Comparison of ENCODE assay signal across 12 cellular contexts in genomic region chr11:108713076-108713790, GRCh38. TPM values are rescaled to one million over a fixed set of nuclear protein-coding genes. Genes with fewer than 3 reads are reported as not detected.
DNase-seq lines count a peak whose midpoint lies in the region; ATAC-seq and TF ChIP-seq lines count a peak whose summit lies in the region.
"Had no signal": no experiment of that assay in that cellular context is flagged by ENCODE, and none has a peak within 500 bp of the region (broad histone marks: within the 10 kb centered on the region; RNA-seq: fewer than 3 reads in every experiment).

No MANE protein-coding gene starts in this region.

- no peaks in the 10 kb centered on the region for H3K27me3 ChIP-seq in osteoblast (ENCODE audit: insufficient read depth, low read length)
- H3K27me3 ChIP-seq in right cardiac atrium (ENCODE audit: control insufficient read depth, insufficient read depth), result no peaks in the 10 kb centered on the region

- intact Hi-C loops in activated CD4-positive, alpha-beta T cell treated with anti-CD3 and anti-CD28 coated beads, Interleukin-2, amount 10 ng/mL, durations not matched to agents 24 days and 14 days (cut with micrococcal nuclease), result loop anchor here (1.0 kb wide), 1 partner anchor 14 kb away; no protein-coding TSS in a partner anchor
- intact Hi-C loops in activated T-helper 1 cell treated with anti-CD3 and anti-CD28 coated beads, Interleukin-12 subunit alpha, Interleukin-12 subunit beta, Interleukin-2, Interleukin-4 antibody, amounts not matched to agents 30 ng/mL and 10 ng/mL and 1 ng/mL, durations not matched to agents 14 hours and 24 hours and 36 hours (cut with micrococcal nuclease), result loop anchor here (1.0 kb wide), 2 partner anchors 14 to 20 kb away; no protein-coding TSS in a partner anchor
- intact Hi-C loops in right cardiac atrium (cut with DNase I), result no loop called here

- no peak for DNase-seq in activated CD4-positive, alpha-beta T cell treated with anti-CD3 and anti-CD28 coated beads, Interleukin-2, amount 10 ng/mL, durations not matched to agents 24 days and 14 days
- no peak for DNase-seq in activated CD4-positive, alpha-beta T cell treated with anti-CD3 and anti-CD28 coated beads for 1 hour
- no peak for DNase-seq in activated T-helper 1 cell treated with anti-CD3 and anti-CD28 coated beads, Interleukin-12 subunit alpha, Interleukin-12 subunit beta, Interleukin-2, Interleukin-4 antibody, amounts not matched to agents 30 ng/mL and 10 ng/mL and 1 ng/mL, durations not matched to agents 14 hours and 24 hours and 36 hours (ENCODE audit: low spot score)
- DNase-seq in osteoblast (ENCODE audit: insufficient read length, low spot score, missing footprints) (no peak), SKM-1 (lab: John Stamatoyannopoulos, UW; ENCODE audit: unreplicated experiment) (no peak), mucosa of gallbladder (ENCODE audit: low spot score) (no peak), right cardiac atrium (no peak)
- DNase-seq: anterior cingulate cortex, NCI-H187 treated with DMSO at 0.1 percent for 48 hours, T-helper 17 cell had no signal

- no peaks in the 10 kb centered on the region for H4K20me1 ChIP-seq in osteoblast (ENCODE audit: insufficient read depth, low read length)

- H3K4me3 ChIP-seq in osteoblast (ENCODE audit: insufficient read depth, low read length), result no peak overlapping the region
- H3K4me3 ChIP-seq in right cardiac atrium (ENCODE audit: low read length), result no peak overlapping the region
- H3K4me3 ChIP-seq: prostate gland had no signal

- ATAC-seq in HG03025 (IDR thresholded peaks at IDR 0.05; ENCODE audit: low FRiP score, unreplicated experiment) (peak; percentile 56), right cardiac atrium (no peak)
- ATAC-seq: T-helper 17 cell had no signal

- no peaks in the 10 kb centered on the region for H3K4me1 ChIP-seq in osteoblast (ENCODE audit: insufficient read depth, low read length)
- peaks cover 2% of the 10 kb centered on the region for H3K4me1 ChIP-seq in right cardiac atrium (ENCODE audit: control insufficient read depth, insufficient read depth, low read length)
- H3K4me1 ChIP-seq: prostate gland had no signal

- no peaks in the 10 kb centered on the region for H3K27me3 Mint-ChIP-seq in activated CD4-positive, alpha-beta T cell treated with anti-CD3 and anti-CD28 coated beads, Interleukin-2, amount 10 ng/mL, durations not matched to agents 24 days and 14 days
- H3K27me3 Mint-ChIP-seq in activated T-helper 1 cell treated with anti-CD3 and anti-CD28 coated beads, Interleukin-12 subunit alpha, Interleukin-12 subunit beta, Interleukin-2, Interleukin-4 antibody, amounts not matched to agents 30 ng/mL and 10 ng/mL and 1 ng/mL, durations not matched to agents 14 hours and 24 hours and 36 hours (ENCODE audit: insufficient read depth), result no peaks in the 10 kb centered on the region
- H3K27me3 Mint-ChIP-seq: T-helper 17 cell had no signal

- no peaks in the 10 kb centered on the region for H3K9me3 ChIP-seq in osteoblast (ENCODE audit: low read depth, low read length)
- peaks cover 2% of the 10 kb centered on the region for H3K9me3 ChIP-seq in right cardiac atrium (ENCODE audit: control insufficient read depth, low read length)
- H3K9me3 ChIP-seq: prostate gland had no signal

- peak overlapping the region; percentile 35 for H3K27ac Mint-ChIP-seq in activated CD4-positive, alpha-beta T cell treated with anti-CD3 and anti-CD28 coated beads, Interleukin-2, amount 10 ng/mL, durations not matched to agents 24 days and 14 days
- peak overlapping the region; percentile 92 for H3K27ac Mint-ChIP-seq in activated T-helper 1 cell treated with anti-CD3 and anti-CD28 coated beads, Interleukin-12 subunit alpha, Interleukin-12 subunit beta, Interleukin-2, Interleukin-4 antibody, amounts not matched to agents 30 ng/mL and 10 ng/mL and 1 ng/mL, durations not matched to agents 14 hours and 24 hours and 36 hours

- TF ChIP-seq CTCF in osteoblast (IDR thresholded peaks at IDR 0.05; ENCODE audit: extremely low read depth, low read depth, low read length), result no peak

- H2AFZ ChIP-seq in osteoblast (ENCODE audit: low read length), result no peak overlapping the region

- peaks cover 14% of the 10 kb centered on the region for H3K9me3 Mint-ChIP-seq in activated CD4-positive, alpha-beta T cell treated with anti-CD3 and anti-CD28 coated beads, Interleukin-2, amount 10 ng/mL, durations not matched to agents 24 days and 14 days
- peaks cover 29% of the 10 kb centered on the region for H3K9me3 Mint-ChIP-seq in activated T-helper 1 cell treated with anti-CD3 and anti-CD28 coated beads, Interleukin-12 subunit alpha, Interleukin-12 subunit beta, Interleukin-2, Interleukin-4 antibody, amounts not matched to agents 30 ng/mL and 10 ng/mL and 1 ng/mL, durations not matched to agents 14 hours and 24 hours and 36 hours

- H3K36me3 Mint-ChIP-seq in activated CD4-positive, alpha-beta T cell treated with anti-CD3 and anti-CD28 coated beads, Interleukin-2, amount 10 ng/mL, durations not matched to agents 24 days and 14 days (ENCODE audit: low read depth), result peaks cover 66% of the 10 kb centered on the region
- peaks cover 47% of the 10 kb centered on the region for H3K36me3 Mint-ChIP-seq in activated T-helper 1 cell treated with anti-CD3 and anti-CD28 coated beads, Interleukin-12 subunit alpha, Interleukin-12 subunit beta, Interleukin-2, Interleukin-4 antibody, amounts not matched to agents 30 ng/mL and 10 ng/mL and 1 ng/mL, durations not matched to agents 14 hours and 24 hours and 36 hours (ENCODE audit: low read depth)

- H3K4me1 Mint-ChIP-seq in activated CD4-positive, alpha-beta T cell treated with anti-CD3 and anti-CD28 coated beads, Interleukin-2, amount 10 ng/mL, durations not matched to agents 24 days and 14 days, result peaks cover 16% of the 10 kb centered on the region
- H3K4me1 Mint-ChIP-seq in activated T-helper 1 cell treated with anti-CD3 and anti-CD28 coated beads, Interleukin-12 subunit alpha, Interleukin-12 subunit beta, Interleukin-2, Interleukin-4 antibody, amounts not matched to agents 30 ng/mL and 10 ng/mL and 1 ng/mL, durations not matched to agents 14 hours and 24 hours and 36 hours (ENCODE audit: low read depth), result peaks cover 44% of the 10 kb centered on the region

- H3K4me2 ChIP-seq in osteoblast (ENCODE audit: insufficient read depth, low read length), result peak overlapping the region; percentile 12

- 98% methylated on average over 4 of the region's 4 CpGs for WGBS in right cardiac atrium

- peaks cover 10% of the 10 kb centered on the region for H3K79me2 ChIP-seq in osteoblast (ENCODE audit: insufficient read depth, low read length)

- peaks cover 21% of the 10 kb centered on the region for H3K36me3 ChIP-seq in osteoblast (ENCODE audit: insufficient read depth, low read length)
- H3K36me3 ChIP-seq: prostate gland had no signal

- H3K27ac ChIP-seq in osteoblast (ENCODE audit: low read depth, low read length), result peak overlapping the region; percentile 39
- H3K27ac ChIP-seq in right cardiac atrium (ENCODE audit: low read length), result no peak overlapping the region
- H3K27ac ChIP-seq: prostate gland had no signal

- no peak overlapping the region for H3K4me3 Mint-ChIP-seq in activated CD4-positive, alpha-beta T cell treated with anti-CD3 and anti-CD28 coated beads, Interleukin-2, amount 10 ng/mL, durations not matched to agents 24 days and 14 days
- peak overlapping the region; percentile 19 for H3K4me3 Mint-ChIP-seq in activated T-helper 1 cell treated with anti-CD3 and anti-CD28 coated beads, Interleukin-12 subunit alpha, Interleukin-12 subunit beta, Interleukin-2, Interleukin-4 antibody, amounts not matched to agents 30 ng/mL and 10 ng/mL and 1 ng/mL, durations not matched to agents 14 hours and 24 hours and 36 hours

RNA-seq across cellular contexts. Expression of gene DDX10, which starts 48.4 kb away (rescaled TPM):
- 68.9 and 71.6 TPM in 2 replicates for total RNA-seq in activated CD4-positive, alpha-beta T cell treated with anti-CD3 and anti-CD28 coated beads, Interleukin-2, amount 10 ng/mL, durations not matched to agents 24 days and 14 days
- 68.4 and 68.8 TPM in 2 replicates for total RNA-seq in activated T-helper 1 cell treated with anti-CD3 and anti-CD28 coated beads, Interleukin-12 subunit alpha, Interleukin-12 subunit beta, Interleukin-2, Interleukin-4 antibody, amounts not matched to agents 30 ng/mL and 10 ng/mL and 1 ng/mL, durations not matched to agents 14 hours and 24 hours and 36 hours
- total RNA-seq in osteoblast (16.6 and 17.1 TPM in 2 replicates), mucosa of gallbladder (18.4 TPM), right cardiac atrium (10 to 100 TPM; 14.8 to 20.2 (median 15.3) TPM)
- 13.2 TPM for polyA plus RNA-seq in right cardiac atrium

Comparison
In these comparisons a context has a peak if more than half of its experiments do, and no peak if none do; other contexts are left out.
1. intact Hi-C loops: an anchor here in activated CD4-positive, alpha-beta T cell treated with anti-CD3 and anti-CD28 coated beads, Interleukin-2, amount 10 ng/mL, durations not matched to agents 24 days and 14 days (1.0 kb wide) and activated T-helper 1 cell treated with anti-CD3 and anti-CD28 coated beads, Interleukin-12 subunit alpha, Interleukin-12 subunit beta, Interleukin-2, Interleukin-4 antibody, amounts not matched to agents 30 ng/mL and 10 ng/mL and 1 ng/mL, durations not matched to agents 14 hours and 24 hours and 36 hours (1.0 kb wide); none called in right cardiac atrium.